ENCODE assay signal across 8 cellular contexts in the genomic region with DNA sequence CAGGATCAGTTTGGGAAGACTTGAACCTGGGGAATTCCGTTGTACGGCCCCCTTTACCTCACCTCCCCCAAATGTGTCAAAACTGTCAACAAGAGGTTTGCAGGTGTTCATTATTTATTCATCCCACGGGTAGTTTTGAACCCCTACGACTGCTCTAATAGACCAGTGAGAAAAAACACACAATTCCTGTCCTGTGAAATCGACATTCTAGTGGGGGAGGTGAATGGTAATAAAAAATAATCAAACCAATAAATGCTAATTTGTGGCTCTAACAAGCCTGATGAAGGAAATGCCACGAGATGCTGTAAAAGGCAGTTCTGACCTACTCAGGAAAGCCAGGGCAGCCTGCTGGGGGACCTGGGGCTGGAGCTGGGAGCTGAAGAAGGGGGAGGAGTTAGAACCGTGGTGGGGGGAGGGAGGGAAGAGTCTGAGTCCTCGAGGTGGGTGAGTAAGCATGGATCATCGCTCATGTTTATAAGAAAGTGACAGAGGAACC. TPM values are rescaled to one million over a fixed set of nuclear protein-coding genes. Genes with fewer than 3 reads are reported as not detected.
DNase-seq lines count a peak whose midpoint lies in the region; ATAC-seq and TF ChIP-seq lines count a peak whose summit lies in the region.

No MANE protein-coding gene starts in this region.

- TF ChIP-seq POLR2A in body of pancreas (IDR thresholded peaks at IDR 0.05) (no peak), vagina (IDR thresholded peaks at IDR 0.05) (no peak)

- H3K4me3 ChIP-seq in body of pancreas (no peak overlapping the region), vagina (peak overlapping the region; percentile 67 to 84)

- peaks cover 36% of the 10 kb centered on the region for H3K4me1 Mint-ChIP-seq in memory B cell

- peaks cover 12% of the 10 kb centered on the region for H3K36me3 Mint-ChIP-seq in memory B cell

- H3K9me3 ChIP-seq in body of pancreas (no peaks in the 10 kb centered on the region), vagina (no peaks in the 10 kb centered on the region)

- peak overlapping the region; percentile 97 for H3K27ac Mint-ChIP-seq in memory B cell

- no peaks in the 10 kb centered on the region for H3K27me3 Mint-ChIP-seq in memory B cell

- H3K9me3 Mint-ChIP-seq in memory B cell: no peaks in the 10 kb centered on the region

- peak in 1 of 7 experiments; percentile 3 for TF ChIP-seq CTCF in body of pancreas (IDR thresholded peaks at IDR 0.05)
- TF ChIP-seq CTCF in vagina (IDR thresholded peaks at IDR 0.05): no peak

- H3K27ac ChIP-seq in body of pancreas (peak overlapping the region; percentile 95 to 99 (median 96)), vagina (peak overlapping the region; percentile 100)

- no peak for DNase-seq in Right ventricle myocardium superior
- DNase-seq in left cardiac atrium: no peak
- no peak for DNase-seq in body of pancreas
- DNase-seq in memory B cell (ENCODE audit: low spot score in 2 of 2): no peak
- DNase-seq in vagina (ENCODE audit: extremely low spot score in 2 of 2): no peak
- no peak for DNase-seq in D341Med (ENCODE audit: low spot score)

- peak; percentile 56 for ATAC-seq in Right ventricle myocardium superior (ENCODE audit: poor library complexity)
- no peak for ATAC-seq in left cardiac atrium
- peak; percentile 45 for ATAC-seq in body of pancreas
- ATAC-seq in memory B cell (ENCODE audit: low read depth): peak; percentile 3
- ATAC-seq in GM18517 (IDR thresholded peaks at IDR 0.05; ENCODE audit: unreplicated experiment): no peak
- ATAC-seq in GM21576 (IDR thresholded peaks at IDR 0.05; ENCODE audit: unreplicated experiment): no peak

- peak overlapping the region; percentile 94 for H3K4me3 Mint-ChIP-seq in memory B cell

- H3K36me3 ChIP-seq in body of pancreas (replicated peaks in 1 of 2; ENCODE audit: insufficient read depth in 1 of 2, low read depth in 2 of 2) (peaks cover 0 to 10% of the 10 kb centered on the region in 2 donors), vagina (peaks cover 0 to 31% of the 10 kb centered on the region in 2 donors)

- H3K4me1 ChIP-seq in body of pancreas: peaks cover 42% of the 10 kb centered on the region
- peaks cover 39% of the 10 kb centered on the region for H3K4me1 ChIP-seq in vagina

- H3K27me3 ChIP-seq in body of pancreas: no peaks in the 10 kb centered on the region
- H3K27me3 ChIP-seq in vagina: no peaks in the 10 kb centered on the region

- 2 to 7% methylated on average over 9 of the region's 9 CpGs for WGBS in body of pancreas, 2 donors

- intact Hi-C loops in Right ventricle myocardium superior (cut with DNase I): loop anchor here (2.0 kb wide), 1 partner anchor 16 kb away; no protein-coding TSS in a partner anchor
- intact Hi-C loops in left cardiac atrium (cut with DNase I): loop anchor here in 1 of 2 donors (2.0 kb wide), 1 partner anchor 16 kb away; no protein-coding TSS in a partner anchor
- intact Hi-C loops in body of pancreas (cut with DNase I): no loop called here
- intact Hi-C loops in vagina (cut with DNase I): loop anchor here (1.0 kb wide), 1 partner anchor 16 kb away; no protein-coding TSS in a partner anchor

RNA-seq across cellular contexts. Expression of a gene that starts 0.5 kb away (rescaled TPM):
- 83.3 TPM for total RNA-seq in Right ventricle myocardium superior
- 10 to 100 TPM; 43.7 to 63.6 TPM for total RNA-seq in left cardiac atrium
- total RNA-seq in body of pancreas: 10 to 100 TPM; 60.3 to 68.0 TPM
- 92.8 TPM for total RNA-seq in vagina

RNA-seq across cellular contexts. Expression of a gene that starts 25.0 kb away (rescaled TPM):
- total RNA-seq in Right ventricle myocardium superior: 84.3 TPM
- 10 to 100 TPM; 42.1 to 72.9 TPM for total RNA-seq in left cardiac atrium
- total RNA-seq in body of pancreas: 10 to 100 TPM; 17.8 to 20.2 TPM
- total RNA-seq in vagina: 122 TPM

RNA-seq across cellular contexts. Expression of a gene that starts 25.7 kb away (rescaled TPM):
- not detected for total RNA-seq in Right ventricle myocardium superior
- not detected for total RNA-seq in left cardiac atrium
- total RNA-seq in body of pancreas: not detected
- not detected for total RNA-seq in vagina

RNA-seq across cellular contexts. Expression of a gene that starts 30.5 kb away (rescaled TPM):
- total RNA-seq in Right ventricle myocardium superior (not detected), left cardiac atrium (not detected), body of pancreas (10 to 100 TPM; 18.7 to 19.8 TPM), vagina (7.6 TPM)

RNA-seq across cellular contexts. Expression of a gene that starts 33.4 kb away (rescaled TPM):
- total RNA-seq in Right ventricle myocardium superior: 16.7 TPM
- 10 to 100 TPM; 15.6 to 17.4 TPM for total RNA-seq in left cardiac atrium
- 10 to 100 TPM in 1 of 2 donors, 1 to 10 TPM in 1; 8.0 to 16.8 TPM for total RNA-seq in body of pancreas
- total RNA-seq in vagina: 12.8 TPM

Comparison
In these comparisons a context has a peak if more than half of its experiments do, and no peak if none do; other contexts are left out.
1. ATAC-seq: peak in Right ventricle myocardium superior (single experiment), body of pancreas (single experiment) and memory B cell (single experiment); none in left cardiac atrium (0 of 2), GM18517 (single experiment) and GM21576 (single experiment).
2. H3K4me3 ChIP-seq: peak in vagina (2 of 2); none in body of pancreas (0 of 2).